15 cellular contexts compared by ENCODE assay signal in genomic region chr10:63058236-63058635, GRCh38.
DNase-seq lines count a peak whose midpoint lies in the region; ATAC-seq and TF ChIP-seq lines count a peak whose summit lies in the region.
"Had no signal": no experiment of that assay in that cellular context is flagged by ENCODE, and none has a peak within 500 bp of the region (broad histone marks: within the 10 kb centered on the region; RNA-seq: fewer than 3 reads in every experiment).

No MANE protein-coding gene starts in this region.

- DNase-seq in EL = peak; percentile 20
- DNase-seq in RPMI7951 (ENCODE audit: low read depth) = peak; percentile 70
- peak; percentile 38 for DNase-seq in osteoblast (ENCODE audit: insufficient read length, low spot score, missing footprints)
- no peak for DNase-seq in activated CD4-positive, alpha-beta T cell treated with anti-CD3 and anti-CD28 coated beads for 36 hours
- no peak for DNase-seq in substantia nigra (lab: John Stamatoyannopoulos, UW)
- DNase-seq: BE2C; CD4-positive, alpha-beta memory T cell; COR-L47; DND-41; HCEC 1CT; HFFc6 had no signal

- no peaks in the 10 kb centered on the region for H4K20me1 ChIP-seq in osteoblast (ENCODE audit: insufficient read depth, low read length)

- H3K36me3 Mint-ChIP-seq in activated CD4-positive, alpha-beta T cell treated with anti-CD3 and anti-CD28 coated beads for 36 hours (ENCODE audit: low read depth) = no peaks in the 10 kb centered on the region
- H3K36me3 Mint-ChIP-seq: CD4-positive, alpha-beta memory T cell had no signal

- intact Hi-C loops in activated CD4-positive, alpha-beta T cell treated with anti-CD3 and anti-CD28 coated beads for 36 hours (cut with DNase I, micrococcal nuclease) = no loop called here

- H3K36me3 ChIP-seq in mesodermal cell (ENCODE audit: control insufficient read depth, insufficient read depth, low read length) = no peaks in the 10 kb centered on the region
- no peaks in the 10 kb centered on the region for H3K36me3 ChIP-seq in osteoblast (ENCODE audit: insufficient read depth, low read length)
- H3K36me3 ChIP-seq: BE2C had no signal

- H3K9me3 ChIP-seq in mesodermal cell (ENCODE audit: control insufficient read depth, low read length) (no peaks in the 10 kb centered on the region), osteoblast (ENCODE audit: low read depth, low read length) (no peaks in the 10 kb centered on the region)
- H3K9me3 ChIP-seq: BE2C had no signal

- H3K4me3 ChIP-seq in mesodermal cell (ENCODE audit: extremely low read depth, insufficient read depth, low read length, poor library complexity, severe bottlenecking) (no peak overlapping the region), osteoblast (ENCODE audit: insufficient read depth, low read length) (no peak overlapping the region)
- H3K4me3 ChIP-seq: K562 had no signal

- H3K9me3 Mint-ChIP-seq in activated CD4-positive, alpha-beta T cell treated with anti-CD3 and anti-CD28 coated beads for 36 hours (ENCODE audit: low read depth) = no peaks in the 10 kb centered on the region
- H3K9me3 Mint-ChIP-seq: CD4-positive, alpha-beta memory T cell; HFFc6 had no signal

- CTCF ChIA-PET in activated CD4-positive, alpha-beta T cell treated with anti-CD3 and anti-CD28 coated beads for 36 hours (lab: Charles Lee) = interaction anchor here (0.6 kb wide), 1 partner anchor 515 kb away, joined by 3 read pairs; no protein-coding TSS in a partner anchor

- H3K4me1 ChIP-seq in mesodermal cell (ENCODE audit: control insufficient read depth, insufficient read depth, low read length, poor library complexity, severe bottlenecking) = peaks cover 7% of the 10 kb centered on the region
- no peaks in the 10 kb centered on the region for H3K4me1 ChIP-seq in osteoblast (ENCODE audit: insufficient read depth, low read length)
- H3K4me1 ChIP-seq: BE2C had no signal

- peaks cover 10% of the 10 kb centered on the region for H3K4me1 Mint-ChIP-seq in activated CD4-positive, alpha-beta T cell treated with anti-CD3 and anti-CD28 coated beads for 36 hours
- H3K4me1 Mint-ChIP-seq: CD4-positive, alpha-beta memory T cell had no signal

- H3K27me3 Mint-ChIP-seq in activated CD4-positive, alpha-beta T cell treated with anti-CD3 and anti-CD28 coated beads for 36 hours = peaks cover 11% of the 10 kb centered on the region

- H3K4me2 ChIP-seq in osteoblast (ENCODE audit: insufficient read depth, low read length) = no peak overlapping the region

- H3K27me3 ChIP-seq in osteoblast (ENCODE audit: insufficient read depth, low read length) = peaks cover 3% of the 10 kb centered on the region

- no peak overlapping the region for H2AFZ ChIP-seq in osteoblast (ENCODE audit: low read length)

- H3K79me2 ChIP-seq in osteoblast (ENCODE audit: insufficient read depth, low read length) = no peaks in the 10 kb centered on the region

- TF ChIP-seq CTCF in osteoblast (IDR thresholded peaks at IDR 0.05; ENCODE audit: extremely low read depth, low read depth, low read length) = no peak

- POLR2A ChIA-PET in activated CD4-positive, alpha-beta T cell treated with anti-CD3 and anti-CD28 coated beads for 36 hours (lab: Charles Lee) = no interaction called here

- no peak overlapping the region for H3K27ac Mint-ChIP-seq in activated CD4-positive, alpha-beta T cell treated with anti-CD3 and anti-CD28 coated beads for 36 hours
- H3K27ac Mint-ChIP-seq: CD4-positive, alpha-beta memory T cell; HFFc6 had no signal

- no peak for ATAC-seq in activated CD4-positive, alpha-beta T cell treated with anti-CD3 and anti-CD28 coated beads for 36 hours
- ATAC-seq in HG03432 (IDR thresholded peaks at IDR 0.05; ENCODE audit: unreplicated experiment) = no peak

- no peak overlapping the region for H3K4me3 Mint-ChIP-seq in activated CD4-positive, alpha-beta T cell treated with anti-CD3 and anti-CD28 coated beads for 36 hours
- H3K4me3 Mint-ChIP-seq: CD4-positive, alpha-beta memory T cell; HFFc6 had no signal

- peak overlapping the region; percentile 41 for H3K27ac ChIP-seq in mesodermal cell (ENCODE audit: low read depth, low read length, severe bottlenecking)
- H3K27ac ChIP-seq in osteoblast (ENCODE audit: low read depth, low read length) = no peak overlapping the region
- H3K27ac ChIP-seq in substantia nigra (ENCODE audit: low read depth, low read length, poor library complexity, severe bottlenecking) = no peak overlapping the region
- H3K27ac ChIP-seq: C4-2B had no signal

Comparison
In these comparisons a context has a peak if more than half of its experiments do, and no peak if none do; other contexts are left out.
1. DNase-seq: peak in EL (single experiment), RPMI7951 (single experiment) and osteoblast (single experiment); none in activated CD4-positive, alpha-beta T cell treated with anti-CD3 and anti-CD28 coated beads for 36 hours (single experiment) and substantia nigra (0 of 49).